ENCODE assay signal across 12 cellular contexts in the genomic region with DNA sequence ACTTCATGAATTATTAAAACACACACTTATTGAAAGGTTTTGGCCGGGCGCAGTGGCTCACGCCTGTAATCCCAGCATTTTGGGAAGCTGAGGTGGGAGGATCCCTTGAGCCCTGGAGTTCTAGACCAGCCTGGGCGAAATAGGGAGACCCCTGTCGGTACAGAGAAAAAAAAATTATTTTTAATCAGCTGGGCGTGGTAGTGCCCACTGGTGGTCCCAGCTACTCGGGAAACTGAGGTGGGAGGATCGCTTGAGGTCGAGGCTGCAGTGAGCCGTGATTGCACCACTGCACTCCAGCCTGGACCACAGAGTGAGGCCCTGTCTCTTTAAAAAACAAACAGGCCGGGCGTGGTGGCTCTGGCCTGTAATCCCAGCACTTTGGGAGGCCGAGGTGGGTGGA. TPM values are rescaled to one million over a fixed set of nuclear protein-coding genes. Genes with fewer than 3 reads are reported as not detected.
DNase-seq lines count a peak whose midpoint lies in the region; ATAC-seq and TF ChIP-seq lines count a peak whose summit lies in the region.
"Had no signal": no experiment of that assay in that cellular context is flagged by ENCODE, and none has a peak within 500 bp of the region (broad histone marks: within the 10 kb centered on the region; RNA-seq: fewer than 3 reads in every experiment).

No MANE protein-coding gene starts in this region.

- H3K4me3 Mint-ChIP-seq in Calu3 (ENCODE audit: low read depth, unreplicated experiment) (peak overlapping the region; percentile 84), memory B cell (no peak overlapping the region)
- peak overlapping the region; percentile 98 for H3K4me3 Mint-ChIP-seq in activated CD8-positive, alpha-beta T cell treated with anti-CD3 and anti-CD28 coated beads, Interleukin-2, amount 10 ng/mL, durations not matched to agents 7 days and 5 days

- POLR2A ChIA-PET in A673 (lab: Charles Lee; ENCODE audit: low non-redundant PET), result no interaction called here
- POLR2A ChIA-PET in activated CD8-positive, alpha-beta T cell treated with anti-CD3 and anti-CD28 coated beads, Interleukin-2, amount 10 ng/mL, durations not matched to agents 7 days and 5 days (lab: Charles Lee), result interaction anchor here (3.6 kb wide), 1 partner anchor 13 kb away, joined by 51 read pairs; the partner anchor contains the start of genes CDC42SE1 and MLLT11

- H3K27ac Mint-ChIP-seq in Calu3 (ENCODE audit: unreplicated experiment) (no peak overlapping the region), memory B cell (peak overlapping the region; percentile 98)
- H3K27ac Mint-ChIP-seq in activated CD8-positive, alpha-beta T cell treated with anti-CD3 and anti-CD28 coated beads, Interleukin-2, amount 10 ng/mL, durations not matched to agents 7 days and 5 days, result no peak overlapping the region

- intact Hi-C loops in A673 (cut with micrococcal nuclease; ENCODE audit: unreplicated experiment) (no loop called here), Calu3 (cut with micrococcal nuclease; ENCODE audit: unreplicated experiment) (no loop called here)

- BruUV-seq in A673 (replicated peaks; lab: Mats Ljungman, UMichigan) (no TSS peak), Calu3 (replicated peaks; lab: Mats Ljungman, UMichigan) (no TSS peak)

- H3K4me1 Mint-ChIP-seq in Calu3 (ENCODE audit: low read depth, unreplicated experiment), result peaks cover 7% of the 10 kb centered on the region
- peaks cover 15% of the 10 kb centered on the region for H3K4me1 Mint-ChIP-seq in activated CD8-positive, alpha-beta T cell treated with anti-CD3 and anti-CD28 coated beads, Interleukin-2, amount 10 ng/mL, durations not matched to agents 7 days and 5 days (ENCODE audit: low read depth)
- H3K4me1 Mint-ChIP-seq in memory B cell, result peaks cover 5% of the 10 kb centered on the region

- H3K27ac ChIP-seq in A673 (ENCODE audit: low read depth, low read length, poor library complexity, severe bottlenecking), result no peak overlapping the region

- H3K27me3 Mint-ChIP-seq in Calu3 (ENCODE audit: unreplicated experiment), result no peaks in the 10 kb centered on the region
- H3K27me3 Mint-ChIP-seq in activated CD8-positive, alpha-beta T cell treated with anti-CD3 and anti-CD28 coated beads, Interleukin-2, amount 10 ng/mL, durations not matched to agents 7 days and 5 days (ENCODE audit: low read depth), result no peaks in the 10 kb centered on the region
- H3K27me3 Mint-ChIP-seq in memory B cell, result no peaks in the 10 kb centered on the region

- H3K36me3 Mint-ChIP-seq in Calu3 (ENCODE audit: insufficient read depth, unreplicated experiment) (peaks cover 24% of the 10 kb centered on the region), memory B cell (peaks cover 9% of the 10 kb centered on the region)
- H3K36me3 Mint-ChIP-seq in activated CD8-positive, alpha-beta T cell treated with anti-CD3 and anti-CD28 coated beads, Interleukin-2, amount 10 ng/mL, durations not matched to agents 7 days and 5 days (ENCODE audit: low read depth), result peaks cover 30% of the 10 kb centered on the region

- H3K9me3 Mint-ChIP-seq in Calu3 (ENCODE audit: low read depth, unreplicated experiment), result no peaks in the 10 kb centered on the region
- no peaks in the 10 kb centered on the region for H3K9me3 Mint-ChIP-seq in activated CD8-positive, alpha-beta T cell treated with anti-CD3 and anti-CD28 coated beads, Interleukin-2, amount 10 ng/mL, durations not matched to agents 7 days and 5 days (ENCODE audit: insufficient read depth)
- no peaks in the 10 kb centered on the region for H3K9me3 Mint-ChIP-seq in memory B cell

- TF ChIP-seq CTCF in A673 (conservative IDR thresholded peaks at IDR 0.05; ENCODE audit: low read depth, low read length), result 0 out of 2 replicates have a peak, but pooled peaks have one; percentile 20
- TF ChIP-seq CTCF in Calu3 (IDR thresholded peaks at IDR 0.05; ENCODE audit: unreplicated experiment), result no peak
- TF ChIP-seq CTCF in omental fat pad (IDR thresholded peaks at IDR 0.05), result no peak

- no peak overlapping the region for H3K4me3 ChIP-seq in A673 (ENCODE audit: low read depth, low read length, poor library complexity, severe bottlenecking)

- H3K36me3 ChIP-seq in A673 (ENCODE audit: insufficient read depth, low read length, poor library complexity, severe bottlenecking), result peaks cover 24% of the 10 kb centered on the region

- H3K4me1 ChIP-seq in A673 (ENCODE audit: insufficient read depth, low read length, poor library complexity, severe bottlenecking), result peaks cover 8% of the 10 kb centered on the region

- H3K27me3 ChIP-seq in A673 (replicated peaks; ENCODE audit: insufficient read depth, low read depth, low read length, poor library complexity), result no peaks in the 10 kb centered on the region
- H3K27me3 ChIP-seq: MG63 had no signal

- H3K9me3 ChIP-seq in A673 (ENCODE audit: low read depth, low read length, poor library complexity, severe bottlenecking), result no peaks in the 10 kb centered on the region
- H3K9me3 ChIP-seq: MG63 had no signal

- no peak for ATAC-seq in activated CD8-positive, alpha-beta T cell treated with anti-CD3 and anti-CD28 coated beads, Interleukin-2, amount 10 ng/mL, durations not matched to agents 7 days and 5 days
- ATAC-seq in memory B cell (ENCODE audit: low read depth) (no peak), omental fat pad (ENCODE audit: low FRiP score) (no peak)

- CTCF ChIA-PET in A673 (lab: Charles Lee), result interaction anchor here (1.2 kb wide), 1 partner anchor 27 kb away, joined by 3 read pairs; no protein-coding TSS in a partner anchor
- CTCF ChIA-PET in Calu3 (lab: Charles Lee), result interaction anchor here (1.5 to 1.9 kb wide), 2 partner anchors 28 to 48 kb away, joined by 5 to 7 read pairs; no protein-coding TSS in a partner anchor
- CTCF ChIA-PET in activated CD8-positive, alpha-beta T cell treated with anti-CD3 and anti-CD28 coated beads, Interleukin-2, amount 10 ng/mL, durations not matched to agents 7 days and 5 days (lab: Charles Lee), result interaction anchor here (0.7 to 4.0 kb wide), 8 partner anchors 9 to 180 kb away, joined by 3 to 20 read pairs (median 6); partner anchors contain the start of genes C1orf56, CDC42SE1 and TNFAIP8L2

- DNase-seq in A673 (ENCODE audit: low spot score) (peak; percentile 25), Calu3 (no peak), memory B cell (ENCODE audit: low spot score in 2 of 2) (no peak), NCI-H1694 (lab: John Stamatoyannopoulos, UW) (no peak), omental fat pad (ENCODE audit: low spot score) (no peak), activated gamma-delta T cell treated with Interleukin-2 at 50 U/mL for 16 hours (no peak)
- DNase-seq in activated CD8-positive, alpha-beta T cell treated with anti-CD3 and anti-CD28 coated beads, Interleukin-2, amount 10 ng/mL, durations not matched to agents 7 days and 5 days, result no peak
- DNase-seq in stimulated activated CD4-positive, alpha-beta T cell treated with anti-CD3 and anti-CD28 coated beads, Interleukin-2, amount 100 ng/mL, for 24 hours, result no peak
- DNase-seq: activated gamma-delta T cell; effector CD8-positive, alpha-beta T cell; MG63; T-helper 9 cell had no signal

RNA-seq across cellular contexts. Expression of gene GABPB2, which starts 1.7 kb away (rescaled TPM):
- total RNA-seq in A673 (2021), result 11.1 and 12.5 TPM in 2 replicates
- 10.9 and 13.6 TPM in 2 replicates for total RNA-seq in Calu3 (2022)
- 10 to 100 TPM; 32.7 to 34.4 TPM for total RNA-seq in activated CD8-positive, alpha-beta T cell treated with anti-CD3 and anti-CD28 coated beads, Interleukin-2, amount 10 ng/mL, durations not matched to agents 7 days and 5 days
- 10 to 100 TPM; 15.0 to 36.1 (median 21.2) TPM for total RNA-seq in omental fat pad

RNA-seq across cellular contexts. Expression of gene MLLT11, which starts 12.0 kb away (rescaled TPM):
- 91.9 and 108 TPM in 2 replicates for total RNA-seq in A673 (2021)
- total RNA-seq in Calu3 (2022), result 1.5 and 2.1 TPM in 2 replicates
- 1 to 10 TPM; 5.7 to 6.0 TPM for total RNA-seq in activated CD8-positive, alpha-beta T cell treated with anti-CD3 and anti-CD28 coated beads, Interleukin-2, amount 10 ng/mL, durations not matched to agents 7 days and 5 days
- 1 to 10 TPM in 2 of 4 donors, under 1 TPM in 2; 0.47 to 6.6 (median 0.79) TPM for total RNA-seq in omental fat pad

RNA-seq across cellular contexts. Expression of gene CDC42SE1, which starts 12.8 kb away (rescaled TPM):
- total RNA-seq in A673 (2021) (57.5 and 63.8 TPM in 2 replicates), Calu3 (2022) (103 and 110 TPM in 2 replicates), omental fat pad (100 to 1,000 TPM in 1 of 4 donors, 10 to 100 TPM in 3; 56.6 to 115 (median 92.0) TPM)
- total RNA-seq in activated CD8-positive, alpha-beta T cell treated with anti-CD3 and anti-CD28 coated beads, Interleukin-2, amount 10 ng/mL, durations not matched to agents 7 days and 5 days, result 100 to 1,000 TPM; 238 to 245 TPM

RNA-seq across cellular contexts. Expression of gene C1orf56, which starts 24.7 kb away (rescaled TPM):
- total RNA-seq in A673 (2021) (2.9 and 3.9 TPM in 2 replicates), Calu3 (2022) (8.5 and 9.5 TPM in 2 replicates), omental fat pad (1 to 10 TPM; 2.8 to 7.8 (median 5.6) TPM)
- total RNA-seq in activated CD8-positive, alpha-beta T cell treated with anti-CD3 and anti-CD28 coated beads, Interleukin-2, amount 10 ng/mL, durations not matched to agents 7 days and 5 days, result 1 to 10 TPM; 1.3 TPM

RNA-seq across cellular contexts. Expression of gene BNIPL, which starts 35.8 kb away (rescaled TPM):
- total RNA-seq in A673 (2021) (1.5 and 3.5 TPM in 2 replicates), Calu3 (2022) (1.2 and 2.4 TPM in 2 replicates), omental fat pad (under 1 TPM in 3 of 4 donors, not detected in 1; 0.63 to 0.74 (median 0.69) TPM)
- total RNA-seq in activated CD8-positive, alpha-beta T cell treated with anti-CD3 and anti-CD28 coated beads, Interleukin-2, amount 10 ng/mL, durations not matched to agents 7 days and 5 days, result 1 to 10 TPM; 1.1 to 1.8 TPM

Comparison
In these comparisons a context has a peak if more than half of its experiments do, and no peak if none do; other contexts are left out.
1. RNA of gene MLLT11, which starts 12.0 kb away (total RNA-seq): 91.9 to 108 TPM in A673; 5.7 to 6.0 TPM in activated CD8-positive, alpha-beta T cell treated with anti-CD3 and anti-CD28 coated beads, Interleukin-2, amount 10 ng/mL, durations not matched to agents 7 days and 5 days, 1.5 to 2.1 TPM in Calu3 and 0.47 to 6.6 TPM in omental fat pad; every median in the first group is over 10 times any median in the second.